ENCODE assay signal across 1 cellular context in the genomic region with DNA sequence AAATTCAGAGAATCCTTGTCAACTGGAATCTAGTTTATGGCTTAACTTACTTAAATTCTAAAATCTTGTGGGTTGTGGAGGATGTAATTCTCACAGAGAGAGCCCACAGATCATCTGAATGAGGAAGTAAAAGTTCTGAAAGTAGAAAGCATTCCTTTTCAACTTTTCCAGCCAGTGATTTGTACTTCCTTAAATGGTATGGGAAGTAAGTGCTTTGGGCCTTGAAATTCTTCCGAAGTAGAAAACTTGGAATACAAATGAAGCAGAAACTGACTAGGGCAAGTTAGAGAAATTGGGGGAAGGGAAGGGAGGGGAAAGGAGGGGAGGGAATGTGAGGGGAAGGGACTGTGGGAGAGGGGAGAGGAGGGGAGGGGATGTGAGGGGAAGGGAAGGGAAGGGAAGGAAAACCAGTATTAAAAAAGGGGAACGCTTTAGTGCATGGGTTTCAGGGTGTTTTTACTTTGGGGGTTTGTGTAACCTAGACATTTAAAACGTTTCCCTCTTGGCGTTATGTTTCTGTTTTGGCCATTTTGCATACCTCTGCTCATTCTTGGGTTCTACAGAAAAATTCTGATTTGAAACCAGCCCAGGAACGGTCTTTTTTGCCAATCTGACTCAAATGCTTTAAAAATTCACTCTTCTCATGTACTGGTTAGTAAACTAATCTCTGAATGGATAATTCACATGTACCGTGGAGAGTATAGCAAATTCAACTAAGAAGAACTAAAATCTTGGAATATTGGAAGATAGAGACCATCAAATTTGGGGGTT.
TF ChIP-seq lines count a peak whose summit lies in the region.

No MANE protein-coding gene starts in this region.

TF ChIP-seq in GM12878, 131 proteins besides CTCF, POLR2A, EP300 and RAD21:
- TF ChIP-seq, protein P1, sequence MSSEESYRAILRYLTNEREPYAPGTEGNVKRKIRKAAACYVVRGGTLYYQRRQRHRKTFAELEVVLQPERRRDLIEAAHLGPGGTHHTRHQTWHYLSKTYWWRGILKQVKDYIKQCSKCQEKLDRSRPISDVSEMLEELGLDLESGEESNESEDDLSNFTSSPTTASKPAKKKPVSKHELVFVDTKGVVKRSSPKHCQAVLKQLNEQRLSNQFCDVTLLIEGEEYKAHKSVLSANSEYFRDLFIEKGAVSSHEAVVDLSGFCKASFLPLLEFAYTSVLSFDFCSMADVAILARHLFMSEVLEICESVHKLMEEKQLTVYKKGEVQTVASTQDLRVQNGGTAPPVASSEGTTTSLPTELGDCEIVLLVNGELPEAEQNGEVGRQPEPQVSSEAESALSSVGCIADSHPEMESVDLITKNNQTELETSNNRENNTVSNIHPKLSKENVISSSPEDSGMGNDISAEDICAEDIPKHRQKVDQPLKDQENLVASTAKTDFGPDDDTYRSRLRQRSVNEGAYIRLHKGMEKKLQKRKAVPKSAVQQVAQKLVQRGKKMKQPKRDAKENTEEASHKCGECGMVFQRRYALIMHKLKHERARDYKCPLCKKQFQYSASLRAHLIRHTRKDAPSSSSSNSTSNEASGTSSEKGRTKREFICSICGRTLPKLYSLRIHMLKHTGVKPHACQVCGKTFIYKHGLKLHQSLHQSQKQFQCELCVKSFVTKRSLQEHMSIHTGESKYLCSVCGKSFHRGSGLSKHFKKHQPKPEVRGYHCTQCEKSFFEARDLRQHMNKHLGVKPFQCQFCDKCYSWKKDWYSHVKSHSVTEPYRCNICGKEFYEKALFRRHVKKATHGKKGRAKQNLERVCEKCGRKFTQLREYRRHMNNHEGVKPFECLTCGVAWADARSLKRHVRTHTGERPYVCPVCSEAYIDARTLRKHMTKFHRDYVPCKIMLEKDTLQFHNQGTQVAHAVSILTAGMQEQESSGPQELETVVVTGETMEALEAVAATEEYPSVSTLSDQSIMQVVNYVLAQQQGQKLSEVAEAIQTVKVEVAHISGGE (CRISPR knock-in tag; IDR thresholded peaks at IDR 0.05), result no peak
- peak; percentile 44 for TF ChIP-seq IKZF1 (conservative IDR thresholded peaks at IDR 0.05)
- TF ChIP-seq, protein P2, sequence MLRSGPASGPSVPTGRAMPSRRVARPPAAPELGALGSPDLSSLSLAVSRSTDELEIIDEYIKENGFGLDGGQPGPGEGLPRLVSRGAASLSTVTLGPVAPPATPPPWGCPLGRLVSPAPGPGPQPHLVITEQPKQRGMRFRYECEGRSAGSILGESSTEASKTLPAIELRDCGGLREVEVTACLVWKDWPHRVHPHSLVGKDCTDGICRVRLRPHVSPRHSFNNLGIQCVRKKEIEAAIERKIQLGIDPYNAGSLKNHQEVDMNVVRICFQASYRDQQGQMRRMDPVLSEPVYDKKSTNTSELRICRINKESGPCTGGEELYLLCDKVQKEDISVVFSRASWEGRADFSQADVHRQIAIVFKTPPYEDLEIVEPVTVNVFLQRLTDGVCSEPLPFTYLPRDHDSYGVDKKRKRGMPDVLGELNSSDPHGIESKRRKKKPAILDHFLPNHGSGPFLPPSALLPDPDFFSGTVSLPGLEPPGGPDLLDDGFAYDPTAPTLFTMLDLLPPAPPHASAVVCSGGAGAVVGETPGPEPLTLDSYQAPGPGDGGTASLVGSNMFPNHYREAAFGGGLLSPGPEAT (IDR thresholded peaks at IDR 0.05; ENCODE audit: low read depth), result peak; percentile 47; the same call in 1 of the 2 replicates
- TF ChIP-seq KDM1A (IDR thresholded peaks at IDR 0.05; ENCODE audit: borderline replicate concordance), result no peak
- TF ChIP-seq RUNX3 (IDR thresholded peaks at IDR 0.05; ENCODE audit: low read length), result peak; percentile 53
- TF ChIP-seq IKZF2 (IDR thresholded peaks at IDR 0.05), result peak; percentile 65 to 67; a peak in 3 of 4 replicates
